In the genomic region with DNA sequence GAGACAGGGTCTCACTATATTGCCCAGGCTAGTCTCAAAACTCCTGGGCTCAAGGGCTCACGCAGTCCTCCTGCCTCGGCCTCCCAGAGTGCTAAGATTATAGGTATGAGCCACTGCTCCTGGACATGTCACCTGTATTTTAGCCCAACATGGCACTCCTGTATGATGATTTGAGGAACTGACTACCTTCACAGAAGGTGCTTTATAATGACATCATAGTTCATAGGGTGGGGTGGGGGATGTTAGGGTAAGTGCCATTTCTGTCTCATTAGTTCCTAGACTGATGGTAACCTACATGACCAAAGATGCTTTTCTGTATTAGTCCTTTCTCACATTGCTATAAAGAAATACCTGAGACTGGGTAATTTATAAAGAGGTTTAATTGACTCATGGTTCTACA, we compare ENCODE assay signal across 16 cellular contexts.
DNase-seq lines count a peak whose midpoint lies in the region; ATAC-seq and TF ChIP-seq lines count a peak whose summit lies in the region.
"Had no signal": no experiment of that assay in that cellular context is flagged by ENCODE, and none has a peak within 500 bp of the region (broad histone marks: within the 10 kb centered on the region; RNA-seq: fewer than 3 reads in every experiment).

No MANE protein-coding gene starts in this region.

- H3K27ac ChIP-seq in mesenchymal stem cell (ENCODE audit: low read length, poor library complexity, severe bottlenecking) (peak overlapping the region; percentile 93), temporal lobe (ENCODE audit: low read depth, low read length) (peak overlapping the region; percentile 52)

- H3K9me3 Mint-ChIP-seq in activated naive CD4-positive, alpha-beta T cell treated with anti-CD3 and anti-CD28 coated beads, Interleukin-2, amount 50 U/mL, for 24 hours: no peaks in the 10 kb centered on the region
- no peaks in the 10 kb centered on the region for H3K9me3 Mint-ChIP-seq in WTC11
- H3K9me3 Mint-ChIP-seq: nephron had no signal

- no peak overlapping the region for H2BK120ac ChIP-seq in mesenchymal stem cell (ENCODE audit: low read depth, low read length)

- no peak overlapping the region for H2BK5ac ChIP-seq in mesenchymal stem cell (ENCODE audit: low read depth, low read length, poor library complexity, severe bottlenecking)

- H3K14ac ChIP-seq in mesenchymal stem cell (ENCODE audit: low read length in 2 of 2): no peak overlapping the region

- no peaks in the 10 kb centered on the region for H3K27me3 ChIP-seq in mesenchymal stem cell (ENCODE audit: control insufficient read depth in 1 of 2, insufficient read depth in 1 of 2, low read length in 2 of 2)
- H3K27me3 ChIP-seq: right atrium auricular region had no signal

- H3K36me3 Mint-ChIP-seq in activated naive CD4-positive, alpha-beta T cell treated with anti-CD3 and anti-CD28 coated beads, Interleukin-2, amount 50 U/mL, for 24 hours: peaks cover 13% of the 10 kb centered on the region
- H3K36me3 Mint-ChIP-seq in WTC11: peaks cover 6% of the 10 kb centered on the region; the same call in 1 of the 2 replicates

- H3K27ac Mint-ChIP-seq in activated naive CD4-positive, alpha-beta T cell treated with anti-CD3 and anti-CD28 coated beads, Interleukin-2, amount 50 U/mL, for 24 hours: peak overlapping the region; percentile 35
- peak overlapping the region; percentile 77 for H3K27ac Mint-ChIP-seq in WTC11

- H2BK12ac ChIP-seq in mesenchymal stem cell (ENCODE audit: low read length in 2 of 2): peak overlapping the region in 1 of 2 experiments; percentile 66

- H3K9ac ChIP-seq in mesenchymal stem cell (ENCODE audit: low read length): peak overlapping the region; percentile 43

- no peak overlapping the region for H2BK15ac ChIP-seq in mesenchymal stem cell (ENCODE audit: low read depth, poor library complexity, severe bottlenecking)

- H2AK5ac ChIP-seq in mesenchymal stem cell (ENCODE audit: low read length, severe bottlenecking): no peak overlapping the region

- no peak overlapping the region for H3K4me3 Mint-ChIP-seq in activated naive CD4-positive, alpha-beta T cell treated with anti-CD3 and anti-CD28 coated beads, Interleukin-2, amount 50 U/mL, for 24 hours
- no peak overlapping the region for H3K4me3 Mint-ChIP-seq in WTC11

- no peak overlapping the region for H3K4ac ChIP-seq in mesenchymal stem cell (ENCODE audit: low read depth in 1 of 2, low read length in 2 of 2)

- CTCF ChIA-PET in WTC11 (lab: Charles Lee): no interaction called here

- peaks cover 4% of the 10 kb centered on the region for H3K79me1 ChIP-seq in mesenchymal stem cell (replicated peaks; ENCODE audit: low read length, poor library complexity, severe bottlenecking)

- POLR2A ChIA-PET in WTC11 (lab: Charles Lee): no interaction called here

- peaks cover 0 to 41% of the 10 kb centered on the region in 2 experiments for H3K36me3 ChIP-seq in mesenchymal stem cell (ENCODE audit: control insufficient read depth in 1 of 2, insufficient read depth in 2 of 2, low read depth in 1 of 2, low read length in 2 of 2)
- H3K36me3 ChIP-seq: right atrium auricular region had no signal

- ATAC-seq in WTC11: no peak
- ATAC-seq in GM21526 (IDR thresholded peaks at IDR 0.05; ENCODE audit: low FRiP score, unreplicated experiment): no peak

- 96% methylated on average over 2 of the region's 2 CpGs for WGBS in mesenchymal stem cell

- H4K8ac ChIP-seq in mesenchymal stem cell (ENCODE audit: low read length): peak overlapping the region; percentile 13

- no peak for TF ChIP-seq CTCF in WTC11 (IDR thresholded peaks at IDR 0.05)

- H3K4me2 ChIP-seq in mesenchymal stem cell (ENCODE audit: low read length, poor library complexity, severe bottlenecking): no peak overlapping the region

- H3K4me1 Mint-ChIP-seq in activated naive CD4-positive, alpha-beta T cell treated with anti-CD3 and anti-CD28 coated beads, Interleukin-2, amount 50 U/mL, for 24 hours: peaks cover 87% of the 10 kb centered on the region
- peaks cover 85% of the 10 kb centered on the region for H3K4me1 Mint-ChIP-seq in WTC11

- no peak overlapping the region for H3K23ac ChIP-seq in mesenchymal stem cell (ENCODE audit: low read length in 2 of 2)

- no peaks in the 10 kb centered on the region for H3K27me3 Mint-ChIP-seq in activated naive CD4-positive, alpha-beta T cell treated with anti-CD3 and anti-CD28 coated beads, Interleukin-2, amount 50 U/mL, for 24 hours
- H3K27me3 Mint-ChIP-seq in WTC11 (ENCODE audit: low read depth): no peaks in the 10 kb centered on the region

- H4K91ac ChIP-seq in mesenchymal stem cell (ENCODE audit: low read length): peak overlapping the region; percentile 68

- H3K18ac ChIP-seq in mesenchymal stem cell (ENCODE audit: low read depth in 1 of 2, low read length in 2 of 2): peak overlapping the region in 1 of 2 experiments; percentile 54

- DNase-seq in activated naive CD4-positive, alpha-beta T cell treated with Interleukin-2 at 50 U/mL for 16 hours: no peak
- DNase-seq in WTC11 (ENCODE audit: low spot score) (no peak), mesenchymal stem cell (no peak), medulla oblongata (ENCODE audit: extremely low spot score) (no peak), NCI-H1417 treated with DMSO at 0.1 percent for 48 hours (lab: John Stamatoyannopoulos, UW) (no peak)
- DNase-seq: activated T-cell treated with anti-CD3 and anti-CD28 coated beads, Interleukin-2, amount 50 U/mL, for 72 hours; anterior cingulate cortex; HCEC 1CT; NCI-H1694; NCI-H510A treated with DMSO at 0.1 percent for 48 hours; stimulated activated CD4-positive, alpha-beta T cell treated with anti-CD3 and anti-CD28 coated beads, Interleukin-4, amount 100 ng/mL, for 24 hours had no signal

- peak overlapping the region in 1 of 2 experiments; percentile 15 for H3K4me3 ChIP-seq in mesenchymal stem cell (ENCODE audit: insufficient read depth in 1 of 2, low read depth in 1 of 2, low read length in 2 of 2)
- H3K4me3 ChIP-seq: right atrium auricular region had no signal

- H2AFZ ChIP-seq in mesenchymal stem cell (ENCODE audit: low read depth, low read length): no peak overlapping the region

- peaks cover 26% of the 10 kb centered on the region for H3K4me1 ChIP-seq in mesenchymal stem cell (ENCODE audit: control insufficient read depth, insufficient read depth, low read depth, low read length)

- no peaks in the 10 kb centered on the region for H3K9me3 ChIP-seq in mesenchymal stem cell (ENCODE audit: control insufficient read depth, low read length)
- H3K9me3 ChIP-seq: right atrium auricular region had no signal

TF ChIP-seq in WTC11, 78 proteins besides CTCF, POLR2A, EP300 and RAD21 (continues in another document):
- TF ChIP-seq FOXJ3 (CRISPR knock-in tag; IDR thresholded peaks at IDR 0.05; ENCODE audit: borderline replicate concordance) (no peak), NR2C2 (CRISPR knock-in tag; IDR thresholded peaks at IDR 0.05) (no peak), NFE2L1 (CRISPR knock-in tag; IDR thresholded peaks at IDR 0.05) (no peak), ZNF317 (CRISPR knock-in tag; IDR thresholded peaks at IDR 0.05; ENCODE audit: borderline replicate concordance, low read depth) (no peak), RELA (CRISPR knock-in tag; IDR thresholded peaks at IDR 0.05; ENCODE audit: borderline replicate concordance) (no peak), ZMAT4 (CRISPR knock-in tag; IDR thresholded peaks at IDR 0.05) (no peak), ZNF263 (CRISPR knock-in tag; IDR thresholded peaks at IDR 0.05; ENCODE audit: low read depth) (no peak), RORB (CRISPR knock-in tag; IDR thresholded peaks at IDR 0.05) (no peak), CDX4 (CRISPR knock-in tag; IDR thresholded peaks at IDR 0.05; ENCODE audit: borderline replicate concordance) (no peak)
- TF ChIP-seq, protein P1, sequence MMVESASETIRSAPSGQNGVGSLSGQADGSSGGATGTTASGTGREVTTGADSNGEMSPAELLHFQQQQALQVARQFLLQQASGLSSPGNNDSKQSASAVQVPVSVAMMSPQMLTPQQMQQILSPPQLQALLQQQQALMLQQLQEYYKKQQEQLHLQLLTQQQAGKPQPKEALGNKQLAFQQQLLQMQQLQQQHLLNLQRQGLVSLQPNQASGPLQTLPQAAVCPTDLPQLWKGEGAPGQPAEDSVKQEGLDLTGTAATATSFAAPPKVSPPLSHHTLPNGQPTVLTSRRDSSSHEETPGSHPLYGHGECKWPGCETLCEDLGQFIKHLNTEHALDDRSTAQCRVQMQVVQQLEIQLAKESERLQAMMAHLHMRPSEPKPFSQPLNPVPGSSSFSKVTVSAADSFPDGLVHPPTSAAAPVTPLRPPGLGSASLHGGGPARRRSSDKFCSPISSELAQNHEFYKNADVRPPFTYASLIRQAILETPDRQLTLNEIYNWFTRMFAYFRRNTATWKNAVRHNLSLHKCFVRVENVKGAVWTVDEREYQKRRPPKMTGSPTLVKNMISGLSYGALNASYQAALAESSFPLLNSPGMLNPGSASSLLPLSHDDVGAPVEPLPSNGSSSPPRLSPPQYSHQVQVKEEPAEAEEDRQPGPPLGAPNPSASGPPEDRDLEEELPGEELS (CRISPR knock-in tag; IDR thresholded peaks at IDR 0.05): no peak
- TF ChIP-seq, protein P2, sequence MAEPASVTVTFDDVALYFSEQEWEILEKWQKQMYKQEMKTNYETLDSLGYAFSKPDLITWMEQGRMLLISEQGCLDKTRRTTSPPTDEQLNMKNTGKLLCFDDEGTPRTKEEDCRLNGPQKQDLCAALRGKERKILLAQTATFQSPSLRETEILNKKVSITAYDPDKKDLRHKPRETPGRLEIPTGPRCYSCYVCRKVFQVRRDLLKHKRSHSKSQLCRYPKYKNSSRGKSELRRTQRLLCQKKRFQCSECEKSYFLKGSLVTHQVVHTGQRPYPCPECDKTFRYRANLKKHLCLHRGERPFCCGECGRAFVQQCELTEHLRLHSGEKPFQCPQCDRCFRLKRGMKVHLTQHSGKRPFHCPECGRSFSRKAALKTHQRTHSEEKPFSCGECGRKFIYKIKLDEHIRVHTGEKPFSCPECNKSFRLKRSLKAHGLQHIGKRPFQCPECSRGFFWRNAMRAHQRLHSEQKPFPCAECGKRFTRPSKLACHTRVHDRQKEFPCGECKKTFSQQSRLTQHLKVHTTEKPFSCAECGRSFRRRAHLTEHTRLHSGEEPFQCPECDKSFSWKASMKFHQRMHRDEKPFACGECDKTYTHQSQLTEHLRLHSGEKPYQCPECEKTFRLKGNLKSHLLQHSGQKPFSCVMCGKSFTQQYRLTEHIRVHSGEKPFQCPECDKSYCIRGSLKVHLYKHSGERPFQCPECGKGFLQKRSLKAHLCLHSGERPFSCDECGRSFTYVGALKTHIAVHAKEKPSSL (CRISPR knock-in tag; conservative IDR thresholded peaks at IDR 0.05): no peak
